Comparison of ENCODE assay signal across 15 cellular contexts in genomic region chr6:126091507-126091906, GRCh38.
"Had no signal": no experiment of that assay in that cellular context is flagged by ENCODE, and none has a peak within 500 bp of the region (broad histone marks: within the 10 kb centered on the region; RNA-seq: fewer than 3 reads in every experiment).

No MANE protein-coding gene starts in this region.

- H3K4me3 ChIP-seq: esophagus squamous epithelium, hepatocyte, ovary, spleen, stomach, thoracic aorta had no signal

- DNase-seq: activated naive CD4-positive, alpha-beta T cell; activated naive CD8-positive, alpha-beta T cell treated with anti-CD3 and anti-CD28 coated beads, Interleukin-2, amount 10 ng/mL, durations not matched to agents 7 days and 5 days; anterior cingulate cortex; esophagus squamous epithelium; left ventricle myocardium superior; natural killer cell; ovary; spleen; stimulated activated CD4-positive, alpha-beta T cell treated with anti-CD3 and anti-CD28 coated beads, Interleukin-2, amount 100 ng/mL, for 24 hours; stomach had no signal

- H3K4me3 Mint-ChIP-seq: activated naive CD8-positive, alpha-beta T cell treated with anti-CD3 and anti-CD28 coated beads, Interleukin-2, amount 10 ng/mL, durations not matched to agents 7 days and 5 days; activated T-helper 1 cell treated with anti-CD3 and anti-CD28 coated beads, Interleukin-12 subunit alpha, Interleukin-12 subunit beta, Interleukin-2, Interleukin-4 antibody, amounts not matched to agents 30 ng/mL and 10 ng/mL and 1 ng/mL, durations not matched to agents 14 hours and 24 hours and 36 hours; memory B cell; natural killer cell had no signal

- H3K27ac ChIP-seq: esophagus squamous epithelium, hepatocyte, ovary, spleen, stomach, thoracic aorta had no signal

- H3K9me3 Mint-ChIP-seq: activated naive CD8-positive, alpha-beta T cell treated with anti-CD3 and anti-CD28 coated beads, Interleukin-2, amount 10 ng/mL, durations not matched to agents 7 days and 5 days; activated T-helper 1 cell treated with anti-CD3 and anti-CD28 coated beads, Interleukin-12 subunit alpha, Interleukin-12 subunit beta, Interleukin-2, Interleukin-4 antibody, amounts not matched to agents 30 ng/mL and 10 ng/mL and 1 ng/mL, durations not matched to agents 14 hours and 24 hours and 36 hours; memory B cell; natural killer cell had no signal

- H3K4me1 Mint-ChIP-seq: natural killer cell had no signal

- H3K4me2 ChIP-seq: hepatocyte had no signal

- H2AFZ ChIP-seq: hepatocyte had no signal

- H3K36me3 ChIP-seq: esophagus squamous epithelium, ovary, thoracic aorta had no signal

- H3K4me1 ChIP-seq: esophagus squamous epithelium, stomach had no signal

- H3K79me2 ChIP-seq: hepatocyte had no signal

- H3K27me3 Mint-ChIP-seq: activated naive CD8-positive, alpha-beta T cell treated with anti-CD3 and anti-CD28 coated beads, Interleukin-2, amount 10 ng/mL, durations not matched to agents 7 days and 5 days; memory B cell had no signal

- H3K9me3 ChIP-seq: esophagus squamous epithelium, ovary, spleen, stomach, thoracic aorta had no signal

- H3K27ac Mint-ChIP-seq: activated naive CD8-positive, alpha-beta T cell treated with anti-CD3 and anti-CD28 coated beads, Interleukin-2, amount 10 ng/mL, durations not matched to agents 7 days and 5 days; activated T-helper 1 cell treated with anti-CD3 and anti-CD28 coated beads, Interleukin-12 subunit alpha, Interleukin-12 subunit beta, Interleukin-2, Interleukin-4 antibody, amounts not matched to agents 30 ng/mL and 10 ng/mL and 1 ng/mL, durations not matched to agents 14 hours and 24 hours and 36 hours; memory B cell; natural killer cell had no signal

- ATAC-seq: left ventricle myocardium superior, natural killer cell, sciatic nerve had no signal

- H3K27me3 ChIP-seq: esophagus squamous epithelium, hepatocyte, ovary, spleen, stomach had no signal

- H3K36me3 Mint-ChIP-seq: natural killer cell had no signal
